Comparison of ENCODE assay signal across 8 cellular contexts in the genomic region with DNA sequence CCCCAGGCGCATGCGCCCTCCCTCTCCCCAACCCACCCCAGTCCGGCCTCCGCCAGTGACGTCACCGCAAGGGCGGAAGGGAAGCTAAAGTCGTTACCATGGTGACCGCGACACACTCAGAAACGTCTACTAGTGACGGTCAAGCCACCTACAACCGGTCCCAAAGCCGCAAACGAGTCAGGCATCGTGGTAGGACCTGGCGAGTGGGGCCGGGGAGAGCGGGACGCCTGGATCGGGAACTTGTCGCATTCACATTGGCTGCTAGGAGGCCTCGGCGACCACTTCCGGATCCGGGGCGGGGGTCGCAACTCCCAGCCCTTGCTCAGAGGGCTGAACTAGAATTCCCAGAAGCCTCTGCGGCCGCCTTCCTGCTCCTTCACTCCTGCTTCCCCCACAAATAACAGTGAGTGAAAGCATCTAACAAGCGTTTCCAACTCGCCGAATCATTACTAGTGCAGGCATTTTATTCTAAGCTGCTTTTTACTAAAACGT. TPM values are rescaled to one million over a fixed set of nuclear protein-coding genes. Genes with fewer than 3 reads are reported as not detected.
DNase-seq lines count a peak whose midpoint lies in the region; ATAC-seq and TF ChIP-seq lines count a peak whose summit lies in the region.

A gene with protein sequence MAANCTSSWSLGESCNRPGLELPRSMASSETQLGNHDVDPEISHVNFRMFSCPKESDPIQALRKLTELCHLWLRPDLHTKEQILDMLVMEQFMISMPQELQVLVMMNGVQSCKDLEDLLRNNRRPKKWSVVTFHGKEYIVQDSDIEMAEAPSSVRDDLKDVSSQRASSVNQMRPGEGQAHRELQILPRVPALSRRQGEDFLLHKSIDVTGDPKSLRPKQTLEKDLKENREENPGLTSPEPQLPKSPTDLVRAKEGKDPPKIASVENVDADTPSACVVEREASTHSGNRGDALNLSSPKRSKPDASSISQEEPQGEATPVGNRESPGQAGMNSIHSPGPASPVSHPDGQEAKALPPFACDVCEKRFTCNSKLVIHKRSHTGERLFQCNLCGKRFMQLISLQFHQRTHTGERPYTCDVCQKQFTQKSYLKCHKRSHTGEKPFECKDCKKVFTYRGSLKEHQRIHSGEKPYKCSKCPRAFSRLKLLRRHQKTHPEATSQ (minus strand): TSS at position 256 of the 492 bp plus-strand sequence. CDS start 89,793 bp downstream, outside the sequence.

- H3K4me2 ChIP-seq in PC-9 = peak within 1 kb of the TSS; percentile 94

- no peaks in the 10 kb centered on the region for H3K9me3 ChIP-seq in PC-9 (ENCODE audit: insufficient read depth, low read depth)

- H3K27me3 ChIP-seq in PC-9 (ENCODE audit: insufficient read depth, low read depth) = peaks cover 3% of the 10 kb centered on the region; the same call in 1 of the 2 replicates

- POLR2A ChIA-PET in PC-9 (lab: Charles Lee; ENCODE audit: unreplicated experiment) = interaction anchor here (0.6 kb wide), 3 partner anchors 144 to 857 kb away, joined by 13 to 20 read pairs (median 16); no protein-coding TSS in a partner anchor

- H3F3A ChIP-seq in PC-9 (ENCODE audit: insufficient read depth, low read depth) = peaks cover 16% of the 10 kb centered on the region

- CTCF ChIA-PET in PC-9 (lab: Charles Lee) = interaction anchor here (0.5 to 1.1 kb wide), 3 partner anchors 19 to 1386 kb away, joined by 3 to 10 read pairs (median 3); no protein-coding TSS in a partner anchor

- H3K9me2 ChIP-seq in PC-9 (ENCODE audit: insufficient read depth) = no peaks in the 10 kb centered on the region

- peak within 1 kb of the TSS; percentile 88 for H3K27ac ChIP-seq in PC-9

- no peaks in the 10 kb centered on the region for H4K20me1 ChIP-seq in PC-9 (ENCODE audit: insufficient read depth)

- ATAC-seq in GM21723 (IDR thresholded peaks at IDR 0.05; ENCODE audit: unreplicated experiment) = peak; percentile 81

- H3K79me2 ChIP-seq in PC-9 (ENCODE audit: low read depth) = peaks cover 12% of the 10 kb centered on the region; the same call in 1 of the 2 replicates

- H3K4me3 ChIP-seq in PC-9 (peak within 1 kb of the TSS; percentile 77), epithelial cell of proximal tubule (ENCODE audit: low read depth, low read length) (peak within 1 kb of the TSS; percentile 69)

- intact Hi-C loops in PC-9 (cut with micrococcal nuclease; ENCODE audit: unreplicated experiment) = loop anchor here (1.0 to 2.0 kb wide), 4 partner anchors 78 to 223 kb away; a partner anchor contains a TSS

- TF ChIP-seq CTCF in PC-9 (conservative IDR thresholded peaks at IDR 0.05) = no peak
- TF ChIP-seq CTCF in epithelial cell of proximal tubule (conservative IDR thresholded peaks at IDR 0.05; ENCODE audit: low read depth, low read length) = no peak

- H3K36me3 ChIP-seq in PC-9 (ENCODE audit: low read depth) = peaks cover 8% of the 10 kb centered on the region; the same call in 1 of the 2 replicates

- in situ Hi-C loops in KBM-7 (cut with MboI; ENCODE audit: low pct_unique_long_range_greater_than_20kb, low sequenced_read_pairs) = no loop called here

- DNase-seq in DMS53 treated with DMSO at 0.1 percent for 48 hours (lab: John Stamatoyannopoulos, UW; ENCODE audit: unreplicated experiment) (peak; percentile 92), KBM-7 (peak; percentile 98), PC-9 (peak; percentile 90 to 97), epithelial cell of proximal tubule (ENCODE audit: low read depth) (peak; percentile 51), mucosa of gallbladder (ENCODE audit: low spot score) (peak; percentile 95)
- peak; percentile 98 for DNase-seq in activated T-cell treated with anti-CD3 and anti-CD28 coated beads, Interleukin-2, amount 50 U/mL, for 1 hour
- DNase-seq in stimulated activated CD8-positive, alpha-beta memory T cell treated with anti-CD3 and anti-CD28 coated beads, Interleukin-4, amount 100 ng/mL, for 24 hours (ENCODE audit: low read depth) = peak; percentile 97

- peak within 1 kb of the TSS; percentile 90 for H2AFZ ChIP-seq in PC-9

- H3K4me1 ChIP-seq in PC-9 (replicated peaks; ENCODE audit: insufficient read depth) = peaks cover 15% of the 10 kb centered on the region

- BruUV-seq in PC-9 (replicated peaks; lab: Mats Ljungman, UMichigan) = no TSS peak

RNA-seq across cellular contexts. Expression of the gene that starts here (rescaled TPM):
- total RNA-seq in PC-9 (2021) = 20.5 and 23.6 TPM in 2 replicates
- total RNA-seq in epithelial cell of proximal tubule = 1.4 and 5.4 TPM in 2 replicates
- 10.7 TPM for total RNA-seq in mucosa of gallbladder

Comparison
In these comparisons a context has a peak if more than half of its experiments do, and no peak if none do; other contexts are left out.
1. Peak in every context shown above with its lines: DNase-seq, ATAC-seq, H3K4me3 ChIP-seq and H3K27ac ChIP-seq.